In the genomic region with DNA sequence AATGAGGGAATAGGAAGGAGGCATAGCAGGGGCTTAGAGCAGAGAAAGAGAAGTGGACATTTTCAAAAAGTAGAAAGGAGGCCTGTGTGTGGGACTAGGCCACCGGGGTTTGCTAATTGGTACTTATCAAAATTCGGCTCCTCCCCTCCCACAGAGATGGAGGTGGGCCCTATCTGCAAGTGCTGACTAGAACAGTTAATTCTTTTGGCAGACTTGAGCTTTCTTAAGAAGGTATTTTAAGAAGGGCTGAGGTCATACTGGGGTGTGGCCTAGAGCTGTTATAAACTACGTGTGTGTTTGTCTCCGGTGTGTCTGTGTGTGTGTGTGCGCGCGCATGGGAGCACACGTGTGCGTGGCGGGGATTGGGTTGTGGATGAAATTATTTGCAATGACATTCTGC, we compare ENCODE assay signal across 23 cellular contexts.
DNase-seq lines count a peak whose midpoint lies in the region; TF ChIP-seq lines count a peak whose summit lies in the region.
"Had no signal": no experiment of that assay in that cellular context is flagged by ENCODE, and none has a peak within 500 bp of the region (broad histone marks: within the 10 kb centered on the region; RNA-seq: fewer than 3 reads in every experiment).

No MANE protein-coding gene starts in this region.

- H4K12ac ChIP-seq in trophoblast cell (ENCODE audit: low read depth, low read length) = no peak overlapping the region

- peak overlapping the region; percentile 3 for H3K4ac ChIP-seq in trophoblast cell (ENCODE audit: low read depth, low read length)

- peak overlapping the region; percentile 32 for H2BK5ac ChIP-seq in trophoblast cell (ENCODE audit: low read depth, low read length, poor library complexity)

- H3K79me1 ChIP-seq in trophoblast cell (ENCODE audit: low read length) = peaks cover 12% of the 10 kb centered on the region

- H3K27ac ChIP-seq in coronary artery (peak overlapping the region in 1 of 2 donors; percentile 37), trophoblast cell (ENCODE audit: low read depth, low read length) (no peak overlapping the region)
- H3K27ac ChIP-seq: C4-2B, PC-9, RWPE1 had no signal

- no peak overlapping the region for H2AK5ac ChIP-seq in trophoblast cell (ENCODE audit: low read length)

- H4K91ac ChIP-seq in trophoblast cell (ENCODE audit: low read depth, low read length) = peak overlapping the region; percentile 32

- H3K9me3 ChIP-seq in trophoblast cell (ENCODE audit: insufficient read depth, low read depth, low read length) = no peaks in the 10 kb centered on the region

- peak overlapping the region; percentile 33 for H3K18ac ChIP-seq in trophoblast cell (ENCODE audit: low read length)

- H2AFZ ChIP-seq in trophoblast cell (ENCODE audit: insufficient read depth, low read length, poor library complexity) = peak overlapping the region; percentile 17
- H2AFZ ChIP-seq: PC-9 had no signal

- DNase-seq in NCI-H69 (lab: John Stamatoyannopoulos, UW) = peak; percentile 24
- no peak for DNase-seq in coronary artery (ENCODE audit: low spot score)
- peak; percentile 5 for DNase-seq in iPS-NIHi11 (ENCODE audit: low spot score)
- DNase-seq in trophoblast cell = no peak
- DNase-seq in activated effector memory CD4-positive, alpha-beta T cell treated with Interleukin-2 at 50 U/mL for 16 hours = no peak
- no peak for DNase-seq in activated CD8-positive, alpha-beta memory T cell treated with anti-CD3 and anti-CD28 coated beads for 24 hours
- DNase-seq in NCI-H1048 (lab: John Stamatoyannopoulos, UW) = no peak
- DNase-seq in NCI-H187 (lab: John Stamatoyannopoulos, UW) = no peak
- DNase-seq: ACHN, AML-193, DMS 273 treated with DMSO at 0.1 percent for 48 hours, DND-41, GF-D8, HCEC 1CT, MV-4-11, NCI-H1417, NCI-H187 treated with DMSO at 0.1 percent for 48 hours, NCI-H226, NCI-H524, PC-9, SIG-M5 had no signal

- H3K23ac ChIP-seq in trophoblast cell (ENCODE audit: low read length) = no peak overlapping the region

- H2BK12ac ChIP-seq in trophoblast cell (ENCODE audit: low read length) = peak overlapping the region; percentile 85

- no peaks in the 10 kb centered on the region for H3K36me3 ChIP-seq in trophoblast cell (ENCODE audit: control insufficient read depth in 1 of 2, insufficient read depth in 2 of 2, low read length in 2 of 2)

- no peak for TF ChIP-seq CTCF in coronary artery (IDR thresholded peaks at IDR 0.05)

- H3K4me2 ChIP-seq in trophoblast cell (ENCODE audit: low read length) = no peak overlapping the region
- H3K4me2 ChIP-seq: PC-9 had no signal

- no peak overlapping the region for H3K9ac ChIP-seq in trophoblast cell (ENCODE audit: low read length)

- H3K27me3 ChIP-seq in trophoblast cell (ENCODE audit: insufficient read depth, low read length) = no peaks in the 10 kb centered on the region

- peak overlapping the region; percentile 18 for H4K8ac ChIP-seq in trophoblast cell (ENCODE audit: low read depth, low read length)

- peaks cover 0 to 5% of the 10 kb centered on the region in 2 experiments for H3K4me1 ChIP-seq in trophoblast cell (ENCODE audit: control insufficient read depth in 1 of 2, insufficient read depth in 2 of 2, low read length in 2 of 2)

- no CpG with 5 or more reads among the region's 10 CpGs for WGBS in trophoblast cell (ENCODE audit: extremely low coverage, insufficient coverage, insufficient read length)

- no peaks in the 10 kb centered on the region for H3K79me2 ChIP-seq in trophoblast cell (ENCODE audit: control insufficient read depth, insufficient read depth, low read length, poor library complexity)

- peak overlapping the region; percentile 52 for H2BK120ac ChIP-seq in trophoblast cell (ENCODE audit: insufficient read depth, low read length, poor library complexity)

- H3K14ac ChIP-seq in trophoblast cell (ENCODE audit: low read length) = peak overlapping the region; percentile 61

- H3K4me3 ChIP-seq in coronary artery = peak overlapping the region; percentile 47
- no peak overlapping the region for H3K4me3 ChIP-seq in trophoblast cell (ENCODE audit: low read depth, low read length)
- H3K4me3 ChIP-seq: PC-9 had no signal

Comparison
In these comparisons a context has a peak if more than half of its experiments do, and no peak if none do; other contexts are left out.
1. DNase-seq: peak in NCI-H69 (single experiment) and iPS-NIHi11 (single experiment); none in coronary artery (single experiment), trophoblast cell (0 of 2), activated effector memory CD4-positive, alpha-beta T cell treated with Interleukin-2 at 50 U/mL for 16 hours (single experiment), activated CD8-positive, alpha-beta memory T cell treated with anti-CD3 and anti-CD28 coated beads for 24 hours (single experiment), NCI-H1048 (single experiment) and NCI-H187 (0 of 2).